ENCODE assay signal across 11 cellular contexts in the genomic region with DNA sequence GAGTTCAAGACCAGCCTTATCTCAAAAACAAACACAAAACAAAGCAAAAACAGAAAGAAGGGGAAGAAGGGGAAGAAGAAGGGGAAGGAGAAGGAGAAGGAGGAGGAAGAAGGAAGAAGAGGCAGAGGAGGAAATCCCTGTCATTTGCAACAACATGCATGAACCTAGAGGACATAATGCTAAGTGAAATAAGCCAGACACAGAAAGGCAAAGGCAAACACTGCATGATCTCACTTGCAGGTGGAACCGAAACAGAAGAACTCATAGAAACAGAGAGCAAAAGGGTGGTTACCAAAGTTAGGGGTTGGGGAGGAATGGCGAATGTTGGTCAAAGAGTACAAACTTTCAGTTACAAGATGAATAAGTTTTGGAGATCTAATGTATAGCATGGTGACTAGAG.
A peak's percentile ranks its signal among the peaks of the same experiment; 100 is the strongest.
DNase-seq lines count a peak whose midpoint lies in the region; ATAC-seq and TF ChIP-seq lines count a peak whose summit lies in the region.
"Had no signal": no experiment of that assay in that cellular context is flagged by ENCODE, and none has a peak within 500 bp of the region (broad histone marks: within the 10 kb centered on the region; RNA-seq: fewer than 3 reads in every experiment).

No MANE protein-coding gene starts in this region.

- H3K27me3 ChIP-seq in endodermal cell (ENCODE audit: control insufficient read depth, insufficient read depth, low read length, poor library complexity, severe bottlenecking) = no peaks in the 10 kb centered on the region
- H3K27me3 ChIP-seq: ovary had no signal

- no peak overlapping the region for H3K4me3 Mint-ChIP-seq in endodermal cell
- H3K4me3 Mint-ChIP-seq: T-helper 17 cell had no signal

- H3K9ac ChIP-seq in endodermal cell (ENCODE audit: extremely low read depth, low read length, poor library complexity, severe bottlenecking) = no peak overlapping the region

- no peak overlapping the region for H3K4me3 ChIP-seq in endodermal cell (ENCODE audit: low read length)
- H3K4me3 ChIP-seq: ovary had no signal

- ATAC-seq in GM18511 (IDR thresholded peaks at IDR 0.05; ENCODE audit: unreplicated experiment) = peak; percentile 49
- ATAC-seq in GM21360 (IDR thresholded peaks at IDR 0.05; ENCODE audit: unreplicated experiment) = peak; percentile 31
- ATAC-seq in HG03159 (IDR thresholded peaks at IDR 0.05; ENCODE audit: unreplicated experiment) = peak; percentile 61
- ATAC-seq: T-helper 17 cell had no signal

- DNase-seq in endodermal cell (peak; percentile 16), LoVo (ENCODE audit: low spot score) (no peak), NCI-H2029 treated with DMSO at 0.1 percent for 48 hours (lab: John Stamatoyannopoulos, UW) (no peak), AML-193 (lab: John Stamatoyannopoulos, UW) (no peak), SKM-1 treated with dmso at 0.1 percent for 144 hours (lab: John Stamatoyannopoulos, UW; ENCODE audit: unreplicated experiment) (no peak)
- DNase-seq: anterior cingulate cortex, ovary, T-helper 17 cell had no signal

- peaks cover 25% of the 10 kb centered on the region for H3K4me1 Mint-ChIP-seq in endodermal cell

- no peak overlapping the region for H3K27ac ChIP-seq in endodermal cell (ENCODE audit: low read depth, low read length)
- H3K27ac ChIP-seq: ovary had no signal

- H3K4me1 ChIP-seq in endodermal cell (ENCODE audit: control insufficient read depth, insufficient read depth, low read length) = no peaks in the 10 kb centered on the region

- H3K36me3 Mint-ChIP-seq in endodermal cell (ENCODE audit: low read depth) = no peaks in the 10 kb centered on the region

- H3K36me3 ChIP-seq in endodermal cell (ENCODE audit: control insufficient read depth, insufficient read depth, low read length) = no peaks in the 10 kb centered on the region
- H3K36me3 ChIP-seq: ovary had no signal

- WGBS in endodermal cell (ENCODE audit: insufficient coverage in 1 of 2, insufficient read length in 1 of 2), 2 experiments = 93 to 96% methylated on average over 2 of the region's 2 CpGs

- H3K9me3 Mint-ChIP-seq in endodermal cell = no peaks in the 10 kb centered on the region

- no peaks in the 10 kb centered on the region for H3K9me3 ChIP-seq in endodermal cell (ENCODE audit: control insufficient read depth, low read length)
- H3K9me3 ChIP-seq: ovary had no signal

- no peak for TF ChIP-seq CTCF in endodermal cell (conservative IDR thresholded peaks at IDR 0.05)

- no peaks in the 10 kb centered on the region for H3K27me3 Mint-ChIP-seq in endodermal cell (ENCODE audit: insufficient read depth)
- H3K27me3 Mint-ChIP-seq: T-helper 17 cell had no signal

- no peak overlapping the region for H3K27ac Mint-ChIP-seq in endodermal cell
- H3K27ac Mint-ChIP-seq: T-helper 17 cell had no signal
